In genomic region chr3:48765376-48765775, GRCh38 we compare ENCODE assay signal across 10 cellular contexts. TPM values are rescaled to one million over a fixed set of nuclear protein-coding genes. Genes with fewer than 3 reads are reported as not detected.
DNase-seq lines count a peak whose midpoint lies in the region; ATAC-seq and TF ChIP-seq lines count a peak whose summit lies in the region.
"Had no signal": no experiment of that assay in that cellular context is flagged by ENCODE, and none has a peak within 500 bp of the region (broad histone marks: within the 10 kb centered on the region; RNA-seq: fewer than 3 reads in every experiment).

No MANE protein-coding gene starts in this region.

- peaks cover 2% of the 10 kb centered on the region for H3K4me1 Mint-ChIP-seq in neural crest cell

- in situ Hi-C loops in G401 (cut with HindIII; ENCODE audit: low sequenced_read_pairs): no loop called here

- DNase-seq in G401 (ENCODE audit: low spot score) (peak; percentile 45), LNCaP clone FGC (ENCODE audit: low read depth) (peak; percentile 22), cerebellar cortex (ENCODE audit: low spot score) (peak; percentile 38), neural crest cell (ENCODE audit: low read depth, low spot score) (no peak), SHP77 (lab: John Stamatoyannopoulos, UW) (no peak), NCI-H1105 treated with DMSO at 0.1 percent for 48 hours (lab: John Stamatoyannopoulos, UW) (no peak)
- DNase-seq: GOT3, left ventricle myocardium superior had no signal

- no peaks in the 10 kb centered on the region for H3K27me3 Mint-ChIP-seq in neural crest cell (ENCODE audit: low read depth)

- H3K9me3 Mint-ChIP-seq in neural crest cell: no peaks in the 10 kb centered on the region

- no peak overlapping the region for H3K27ac Mint-ChIP-seq in neural crest cell (ENCODE audit: unreplicated experiment)

- H3K4me3 Mint-ChIP-seq in neural crest cell: no peak overlapping the region

- peaks cover 2% of the 10 kb centered on the region for H3K36me3 Mint-ChIP-seq in neural crest cell (ENCODE audit: low read depth)

- H3K4me3 ChIP-seq in LNCaP clone FGC (ENCODE audit: low read depth, low read length): no peak overlapping the region

- ATAC-seq in GM18909 (IDR thresholded peaks at IDR 0.05; ENCODE audit: poor library complexity, unreplicated experiment): no peak
- ATAC-seq: left ventricle myocardium superior, Panc1 had no signal

- TF ChIP-seq CTCF in LNCaP clone FGC (IDR thresholded peaks at IDR 0.05; ENCODE audit: control insufficient read depth, extremely low read depth, insufficient read depth) (peak; percentile 59), neural crest cell (conservative IDR thresholded peaks at IDR 0.05) (peak; percentile 37)

RNA-seq across cellular contexts. Expression of gene IP6K2, which starts 48.4 kb away (rescaled TPM):
- total RNA-seq in G401 (2014; rRNA removed; shearing (Covaris generic)): 105 and 114 TPM in 2 replicates
- 139 and 143 TPM in 2 replicates for total RNA-seq in neural crest cell

Comparison
In these comparisons a context has a peak if more than half of its experiments do, and no peak if none do; other contexts are left out.
1. DNase-seq: peak in G401 (single experiment), LNCaP clone FGC (single experiment) and cerebellar cortex (single experiment); none in neural crest cell (single experiment), SHP77 (0 of 2) and NCI-H1105 treated with DMSO at 0.1 percent for 48 hours (single experiment).